15 cellular contexts compared by ENCODE assay signal in the genomic region with DNA sequence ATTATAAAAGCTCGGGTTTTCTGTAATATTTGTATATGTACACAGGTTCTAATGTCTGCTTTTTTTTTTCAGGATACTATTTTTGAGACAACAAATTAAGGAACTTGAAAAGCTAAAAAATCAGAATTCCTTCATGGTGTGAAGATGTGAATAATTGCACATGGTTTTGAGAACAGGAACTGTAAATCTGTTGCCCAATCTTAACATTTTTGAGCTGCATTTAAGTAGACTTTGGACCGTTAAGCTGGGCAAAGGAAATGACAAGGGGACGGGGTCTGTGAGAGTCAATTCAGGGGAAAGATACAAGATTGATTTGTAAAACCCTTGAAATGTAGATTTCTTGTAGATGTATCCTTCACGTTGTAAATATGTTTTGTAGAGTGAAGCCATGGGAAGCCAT. TPM values are rescaled to one million over a fixed set of nuclear protein-coding genes. Genes with fewer than 3 reads are reported as not detected.
DNase-seq lines count a peak whose midpoint lies in the region; ATAC-seq and TF ChIP-seq lines count a peak whose summit lies in the region.
"Had no signal": no experiment of that assay in that cellular context is flagged by ENCODE, and none has a peak within 500 bp of the region (broad histone marks: within the 10 kb centered on the region; RNA-seq: fewer than 3 reads in every experiment).

No MANE protein-coding gene starts in this region.

- H3K9me3 Mint-ChIP-seq in CD14-positive monocyte = no peaks in the 10 kb centered on the region
- H3K9me3 Mint-ChIP-seq: CD8-positive, alpha-beta T cell; HFFc6 had no signal

- H3K36me3 ChIP-seq in left lung (peaks cover 3 to 69% of the 10 kb centered on the region in 2 donors), MM.1S (replicated peaks; ENCODE audit: insufficient read depth, low read length) (peaks cover 14% of the 10 kb centered on the region)

- DNase-seq in NOMO-1 (lab: John Stamatoyannopoulos, UW; ENCODE audit: unreplicated experiment in 2 of 2) = peak; percentile 37 to 71
- DNase-seq in NOMO-1 treated with dmso at 0.1 percent for 144 hours (lab: John Stamatoyannopoulos, UW; ENCODE audit: unreplicated experiment) = no peak
- no peak for DNase-seq in CD14-positive monocyte (ENCODE audit: low spot score)
- DNase-seq in NB4 (ENCODE audit: low read depth) = peak; percentile 14
- no peak for DNase-seq in left lung
- DNase-seq in foreskin melanocyte = no peak
- no peak for DNase-seq in MM.1S
- DNase-seq: 8988T; CD8-positive, alpha-beta T cell; COR-L47; DMS53; HCEC 1CT; HFFc6 had no signal

- H3K4me1 ChIP-seq in left lung (peaks cover 0 to 20% of the 10 kb centered on the region in 2 donors), MM.1S (ENCODE audit: low read length) (peaks cover 10% of the 10 kb centered on the region)
- H3K4me1 ChIP-seq: BLaER1 had no signal

- H3F3A ChIP-seq in MM.1S (ENCODE audit: insufficient read depth, low read length) = peaks cover 14% of the 10 kb centered on the region

- peak; percentile 21 for ATAC-seq in left lung
- no peak for ATAC-seq in GM21786 (IDR thresholded peaks at IDR 0.05; ENCODE audit: unreplicated experiment)
- ATAC-seq: CD8-positive, alpha-beta T cell had no signal

- no peak overlapping the region for H3K4me2 ChIP-seq in MM.1S (ENCODE audit: low read depth, low read length)
- H3K4me2 ChIP-seq: BLaER1 had no signal

- peaks cover 14% of the 10 kb centered on the region; the same call in 1 of the 2 replicates for H3K79me2 ChIP-seq in MM.1S (ENCODE audit: low read length)

- no peaks in the 10 kb centered on the region for H3K27me3 ChIP-seq in left lung
- H3K27me3 ChIP-seq in MM.1S (replicated peaks; ENCODE audit: insufficient read depth, low read length) = no peaks in the 10 kb centered on the region
- H3K27me3 ChIP-seq: BLaER1 had no signal

- no peak overlapping the region for H3K4me3 Mint-ChIP-seq in CD14-positive monocyte
- H3K4me3 Mint-ChIP-seq: CD8-positive, alpha-beta T cell; HFFc6 had no signal

- peaks cover 16% of the 10 kb centered on the region for H3K4me1 Mint-ChIP-seq in CD14-positive monocyte

- no peak for TF ChIP-seq POLR2A in NB4 (IDR thresholded peaks at IDR 0.05; ENCODE audit: extremely low read depth, insufficient read length)

- H2AFZ ChIP-seq in MM.1S (ENCODE audit: low read length) = no peak overlapping the region

- no peaks in the 10 kb centered on the region for H3K9me2 ChIP-seq in MM.1S (replicated peaks; ENCODE audit: insufficient read depth, low read length)

- no peaks in the 10 kb centered on the region for H3K9me3 ChIP-seq in left lung
- no peaks in the 10 kb centered on the region for H3K9me3 ChIP-seq in MM.1S (replicated peaks; ENCODE audit: insufficient read depth, low read length)
- H3K9me3 ChIP-seq: BLaER1 had no signal

- H3K4me3 ChIP-seq in NB4 (ENCODE audit: low read depth, low read length) (no peak overlapping the region), left lung (no peak overlapping the region), MM.1S (ENCODE audit: low read length) (no peak overlapping the region)
- H3K4me3 ChIP-seq: BLaER1 had no signal

- intact Hi-C loops in CD14-positive monocyte (cut with micrococcal nuclease) = no loop called here
- intact Hi-C loops in left lung (cut with DNase I) = no loop called here

- H3K27me3 Mint-ChIP-seq in CD14-positive monocyte (ENCODE audit: low read depth in 3 of 3) = peaks cover 0 to 1% (median 0%) of the 10 kb centered on the region in 3 donors

- peaks cover 52 to 65% of the 10 kb centered on the region in 2 donors for H3K36me3 Mint-ChIP-seq in CD14-positive monocyte

- TF ChIP-seq CTCF in CD14-positive monocyte (IDR thresholded peaks at IDR 0.05) (no peak), NB4 (IDR thresholded peaks at IDR 0.05; ENCODE audit: low read depth, low read length) (no peak), left lung (IDR thresholded peaks at IDR 0.05) (no peak), MM.1S (IDR thresholded peaks at IDR 0.05; ENCODE audit: low read length) (no peak)

- H4K20me1 ChIP-seq in MM.1S (ENCODE audit: insufficient read depth, low read length) = no peaks in the 10 kb centered on the region; the same call in 1 of the 2 replicates

- H3K27ac Mint-ChIP-seq in CD14-positive monocyte = peak overlapping the region; percentile 61 to 88 (median 82)
- H3K27ac Mint-ChIP-seq: CD8-positive, alpha-beta T cell; HFFc6 had no signal

- H3K27ac ChIP-seq in left lung (peak overlapping the region in 1 of 2 donors; percentile 24), MM.1S (ENCODE audit: low read length) (no peak overlapping the region)
- H3K27ac ChIP-seq: BLaER1 had no signal

- no peak overlapping the region for H3K9ac ChIP-seq in MM.1S (ENCODE audit: low read length)
- H3K9ac ChIP-seq: BLaER1 had no signal

RNA-seq across cellular contexts. Expression of a gene that starts 57.9 kb away (rescaled TPM):
- polyA plus RNA-seq in CD14-positive monocyte = under 1 TPM; 0.08 to 0.09 TPM
- 10 to 100 TPM in 1 of 2 donors, 1 to 10 TPM in 1; 7.5 to 24.7 TPM for total RNA-seq in left lung

Comparison
In these comparisons a context has a peak if more than half of its experiments do, and no peak if none do; other contexts are left out.
1. DNase-seq: peak in NOMO-1 (2 of 2) and NB4 (single experiment); none in NOMO-1 treated with dmso at 0.1 percent for 144 hours (single experiment), CD14-positive monocyte (single experiment), left lung (0 of 2), foreskin melanocyte (single experiment) and MM.1S (single experiment).